Comparison of ENCODE assay signal across 17 cellular contexts in the genomic region with DNA sequence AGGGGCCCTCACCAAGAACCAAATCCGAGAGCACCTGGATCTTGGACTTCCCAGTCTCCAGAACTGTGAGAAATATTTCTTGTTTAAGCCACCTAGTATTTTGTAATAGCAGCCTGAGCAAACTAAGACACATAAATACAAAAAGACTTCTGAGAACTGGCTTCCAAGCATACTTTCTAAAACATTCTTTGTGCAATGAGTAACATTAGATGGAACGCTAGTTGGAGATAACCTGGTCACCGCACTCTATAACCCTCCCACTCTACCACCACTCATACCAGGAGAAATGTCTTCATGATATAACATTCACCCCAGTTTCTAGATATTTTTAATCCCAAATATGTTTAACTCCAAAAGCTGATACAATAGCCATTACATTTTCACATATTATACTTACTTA.
DNase-seq lines count a peak whose midpoint lies in the region; ATAC-seq and TF ChIP-seq lines count a peak whose summit lies in the region.
"Had no signal": no experiment of that assay in that cellular context is flagged by ENCODE, and none has a peak within 500 bp of the region (broad histone marks: within the 10 kb centered on the region; RNA-seq: fewer than 3 reads in every experiment).

No MANE protein-coding gene starts in this region.

- no peak overlapping the region for H4K8ac ChIP-seq in IMR-90 (ENCODE audit: low read depth in 2 of 2, low read length in 2 of 2)
- H4K8ac ChIP-seq in trophoblast cell (ENCODE audit: low read depth, low read length): no peak overlapping the region

- POLR2A ChIA-PET in IMR-90 (lab: Charles Lee; ENCODE audit: unreplicated experiment): no interaction called here
- POLR2A ChIA-PET in A673 (lab: Charles Lee; ENCODE audit: low non-redundant PET): no interaction called here

- no peak overlapping the region for H3K56ac ChIP-seq in IMR-90 (ENCODE audit: extremely low read depth, insufficient read depth, low read length)

- peak; percentile 31 for DNase-seq in EL
- DNase-seq in IMR-90: peak; percentile 62
- DNase-seq in brain microvascular endothelial cell: peak; percentile 54
- DNase-seq in trophoblast cell: peak; percentile 23 to 75
- DNase-seq in SKM-1 treated with dmso at 0.1 percent for 144 hours (lab: John Stamatoyannopoulos, UW; ENCODE audit: unreplicated experiment): no peak
- DNase-seq in NCI-H526 (lab: John Stamatoyannopoulos, UW): no peak
- DNase-seq in A673 (ENCODE audit: low spot score): no peak
- DNase-seq in NCI-H2081 (lab: John Stamatoyannopoulos, UW): no peak
- DNase-seq: DMS 273 treated with DMSO at 0.1 percent for 48 hours, KG1, NCI-H1092 treated with DMSO at 0.1 percent for 48 hours, NCI-H187 treated with DMSO at 0.1 percent for 48 hours, NCI-H2171 treated with DMSO at 0.1 percent for 48 hours, NCI-H510A, RPMI8226 had no signal

- TF ChIP-seq RAD21 in IMR-90 (IDR thresholded peaks at IDR 0.05; ENCODE audit: low read length): no peak

- no peak overlapping the region for H2BK15ac ChIP-seq in IMR-90 (ENCODE audit: low read depth, low read length)

- TF ChIP-seq CTCF in IMR-90 (conservative IDR thresholded peaks at IDR 0.05; ENCODE audit: low read depth, low read length) (no peak), brain microvascular endothelial cell (IDR thresholded peaks at IDR 0.05; ENCODE audit: low read depth, low read length, missing control alignments) (no peak), A673 (conservative IDR thresholded peaks at IDR 0.05; ENCODE audit: low read depth, low read length) (no peak)

- H4K20me1 ChIP-seq in IMR-90 (ENCODE audit: insufficient read depth, low read length): no peaks in the 10 kb centered on the region
- H4K20me1 ChIP-seq: BLaER1 treated with 17β-estradiol and CSF1 and Interleukin-3, amounts not matched to agents 10 nM and 100 nM had no signal

- H3K27me3 ChIP-seq in IMR-90 (ENCODE audit: control insufficient read depth, insufficient read depth, low read length) (no peaks in the 10 kb centered on the region), brain microvascular endothelial cell (replicated peaks) (no peaks in the 10 kb centered on the region), trophoblast cell (ENCODE audit: insufficient read depth, low read length) (no peaks in the 10 kb centered on the region), A673 (replicated peaks; ENCODE audit: insufficient read depth, low read depth, low read length, poor library complexity) (no peaks in the 10 kb centered on the region)
- H3K27me3 ChIP-seq: BLaER1 treated with 17β-estradiol and CSF1 and Interleukin-3, amounts not matched to agents 10 nM and 100 nM had no signal

- dilution Hi-C loops in IMR-90 (cut with HindIII; ENCODE audit: low sequenced_read_pairs, unreplicated experiment): no loop called here

- ATAC-seq in IMR-90 (ENCODE audit: low read depth): peak; percentile 80
- ATAC-seq: GM23338 had no signal

- H4K5ac ChIP-seq in IMR-90 (ENCODE audit: low read depth, low read length): no peak overlapping the region

- no peak overlapping the region for H2AK9ac ChIP-seq in IMR-90 (replicated peaks; ENCODE audit: low read depth, low read length, poor library complexity)

- H3K9me3 ChIP-seq in IMR-90 (ENCODE audit: control insufficient read depth, insufficient read depth, low read length): no peaks in the 10 kb centered on the region
- H3K9me3 ChIP-seq in trophoblast cell (ENCODE audit: insufficient read depth, low read depth, low read length): no peaks in the 10 kb centered on the region
- H3K9me3 ChIP-seq in A673 (ENCODE audit: low read depth, low read length, poor library complexity, severe bottlenecking): no peaks in the 10 kb centered on the region
- H3K9me3 ChIP-seq: BLaER1 treated with 17β-estradiol and CSF1 and Interleukin-3, amounts not matched to agents 10 nM and 100 nM had no signal

- TF ChIP-seq POLR2A in IMR-90 (IDR thresholded peaks at IDR 0.05; ENCODE audit: low read depth, low read length): no peak

- H3K4me2 ChIP-seq in IMR-90 (ENCODE audit: low read depth, low read length) (no peak overlapping the region), trophoblast cell (ENCODE audit: low read length) (no peak overlapping the region)
- H3K4me2 ChIP-seq: BLaER1 treated with 17β-estradiol and CSF1 and Interleukin-3, amounts not matched to agents 10 nM and 100 nM; GM23338 had no signal

- H2BK20ac ChIP-seq in IMR-90 (ENCODE audit: low read depth, low read length): no peak overlapping the region

- H3K36me3 ChIP-seq in IMR-90 (ENCODE audit: control insufficient read depth, insufficient read depth, low read length) (peaks cover 9% of the 10 kb centered on the region), brain microvascular endothelial cell (replicated peaks) (no peaks in the 10 kb centered on the region), trophoblast cell (ENCODE audit: control insufficient read depth in 1 of 2, insufficient read depth in 2 of 2, low read length in 2 of 2) (no peaks in the 10 kb centered on the region), A673 (ENCODE audit: insufficient read depth, low read length, poor library complexity, severe bottlenecking) (no peaks in the 10 kb centered on the region)

- H3K18ac ChIP-seq in IMR-90 (ENCODE audit: low read depth, low read length): no peak overlapping the region
- H3K18ac ChIP-seq in trophoblast cell (ENCODE audit: low read length): no peak overlapping the region

- H2BK120ac ChIP-seq in IMR-90 (ENCODE audit: low read depth, low read length) (no peak overlapping the region), trophoblast cell (ENCODE audit: insufficient read depth, low read length, poor library complexity) (no peak overlapping the region)

- peaks cover 12% of the 10 kb centered on the region; the same call in 1 of the 2 replicates for H3K9me1 ChIP-seq in IMR-90 (ENCODE audit: insufficient read depth, low read length)

- no peak overlapping the region for H2BK5ac ChIP-seq in IMR-90 (ENCODE audit: low read depth, low read length, poor library complexity, severe bottlenecking)
- no peak overlapping the region for H2BK5ac ChIP-seq in trophoblast cell (ENCODE audit: low read depth, low read length, poor library complexity)

- H4K12ac ChIP-seq in trophoblast cell (ENCODE audit: low read depth, low read length): no peak overlapping the region

- H2AFZ ChIP-seq in IMR-90 (replicated peaks; ENCODE audit: low read length, poor library complexity) (no peak overlapping the region), trophoblast cell (ENCODE audit: insufficient read depth, low read length, poor library complexity) (no peak overlapping the region)
- H2AFZ ChIP-seq: GM23338 had no signal

- intact Hi-C loops in IMR-90 (cut with micrococcal nuclease): loop anchor here (10.0 kb wide), 1 partner anchor 444 kb away; no protein-coding TSS in a partner anchor
- intact Hi-C loops in A673 (cut with micrococcal nuclease; ENCODE audit: unreplicated experiment): no loop called here

- H3K27ac ChIP-seq in IMR-90 (ENCODE audit: insufficient read depth, low read length): no peak overlapping the region
- peak overlapping the region; percentile 4 for H3K27ac ChIP-seq in brain microvascular endothelial cell
- no peak overlapping the region for H3K27ac ChIP-seq in trophoblast cell (ENCODE audit: low read depth, low read length)
- H3K27ac ChIP-seq in A673 (ENCODE audit: low read depth, low read length, poor library complexity, severe bottlenecking): no peak overlapping the region
- H3K27ac ChIP-seq: BLaER1 treated with 17β-estradiol and CSF1 and Interleukin-3, amounts not matched to agents 10 nM and 100 nM had no signal

- H3K14ac ChIP-seq in IMR-90 (replicated peaks; ENCODE audit: low read depth, low read length): no peak overlapping the region
- no peak overlapping the region for H3K14ac ChIP-seq in trophoblast cell (ENCODE audit: low read length)

- in situ Hi-C loops in IMR-90 (cut with MboI; ENCODE audit: low sequenced_read_pairs): no loop called here
- in situ Hi-C loops in brain microvascular endothelial cell (cut with HindIII; ENCODE audit: low pct_ligation_motif_present, low sequenced_read_pairs): no loop called here

- H3K79me1 ChIP-seq in IMR-90 (ENCODE audit: low read depth in 1 of 2, low read length in 2 of 2) (peaks cover 0 to 5% of the 10 kb centered on the region in 2 experiments; a peak in 2 of 4 replicates), trophoblast cell (ENCODE audit: low read length) (no peaks in the 10 kb centered on the region)

- H4K91ac ChIP-seq in IMR-90 (ENCODE audit: insufficient read depth, low read depth, low read length) (no peak overlapping the region), trophoblast cell (ENCODE audit: low read depth, low read length) (no peak overlapping the region)

- BruUV-seq in IMR-90 (replicated peaks; lab: Mats Ljungman, UMichigan): no TSS peak
- BruUV-seq in A673 (replicated peaks; lab: Mats Ljungman, UMichigan): no TSS peak

- H2BK12ac ChIP-seq in trophoblast cell (ENCODE audit: low read length): no peak overlapping the region

- no peaks in the 10 kb centered on the region for H3K79me2 ChIP-seq in trophoblast cell (ENCODE audit: control insufficient read depth, insufficient read depth, low read length, poor library complexity)

- H3K23ac ChIP-seq in IMR-90 (ENCODE audit: low read depth, low read length) (no peak overlapping the region), trophoblast cell (ENCODE audit: low read length) (no peak overlapping the region)

- H3K4ac ChIP-seq in IMR-90 (ENCODE audit: low read depth, low read length) (no peak overlapping the region), trophoblast cell (ENCODE audit: low read depth, low read length) (no peak overlapping the region)

- no CpG with 5 or more reads among the region's 3 CpGs for WGBS in IMR-90 (ENCODE audit: extremely low coverage in 2 of 2, insufficient read length in 1 of 2), 2 experiments
- WGBS in trophoblast cell (ENCODE audit: extremely low coverage, insufficient coverage, insufficient read length): no CpG with 5 or more reads among the region's 3 CpGs

- H2AK5ac ChIP-seq in IMR-90 (ENCODE audit: low read depth, low read length) (no peak overlapping the region), trophoblast cell (ENCODE audit: low read length) (no peak overlapping the region)

- H3K9ac ChIP-seq in IMR-90 (ENCODE audit: low read depth, low read length): no peak overlapping the region
- H3K9ac ChIP-seq in trophoblast cell (ENCODE audit: low read length): no peak overlapping the region
- H3K9ac ChIP-seq: BLaER1 treated with 17β-estradiol and CSF1 and Interleukin-3, amounts not matched to agents 10 nM and 100 nM had no signal

- H3K4me3 ChIP-seq in IMR-90 (ENCODE audit: insufficient read depth, low read depth, low read length) (no peak overlapping the region), brain microvascular endothelial cell (ENCODE audit: low read depth, low read length) (no peak overlapping the region), trophoblast cell (ENCODE audit: low read depth, low read length) (no peak overlapping the region), A673 (ENCODE audit: low read depth, low read length, poor library complexity, severe bottlenecking) (no peak overlapping the region)
- H3K4me3 ChIP-seq: BLaER1 treated with 17β-estradiol and CSF1 and Interleukin-3, amounts not matched to agents 10 nM and 100 nM; GM23338 had no signal

- H3K4me1 ChIP-seq in IMR-90 (ENCODE audit: control insufficient read depth, insufficient read depth, low read length): no peaks in the 10 kb centered on the region; the same call in 1 of the 2 replicates
- H3K4me1 ChIP-seq in trophoblast cell (ENCODE audit: control insufficient read depth in 1 of 2, insufficient read depth in 2 of 2, low read length in 2 of 2): peaks cover 0 to 4% of the 10 kb centered on the region in 2 experiments
- peaks cover 9% of the 10 kb centered on the region for H3K4me1 ChIP-seq in A673 (ENCODE audit: insufficient read depth, low read length, poor library complexity, severe bottlenecking)
- H3K4me1 ChIP-seq: BLaER1 treated with 17β-estradiol and CSF1 and Interleukin-3, amounts not matched to agents 10 nM and 100 nM had no signal

- CTCF ChIA-PET in IMR-90 (lab: Yijun Ruan, JAX) (no interaction called here), A673 (lab: Charles Lee) (no interaction called here)

Comparison
In these comparisons a context has a peak if more than half of its experiments do, and no peak if none do; other contexts are left out.
1. DNase-seq: peak in EL (single experiment), IMR-90 (single experiment), brain microvascular endothelial cell (single experiment) and trophoblast cell (2 of 2); none in SKM-1 treated with dmso at 0.1 percent for 144 hours (single experiment), NCI-H526 (0 of 2), A673 (single experiment) and NCI-H2081 (0 of 2).